8 cellular contexts compared by ENCODE assay signal in genomic region chr12:108856428-108857157, GRCh38. TPM values are rescaled to one million over a fixed set of nuclear protein-coding genes. Genes with fewer than 3 reads are reported as not detected.
DNase-seq lines count a peak whose midpoint lies in the region; ATAC-seq and TF ChIP-seq lines count a peak whose summit lies in the region.

No MANE protein-coding gene starts in this region.

- no peak for TF ChIP-seq POLR2A in uterus (IDR thresholded peaks at IDR 0.05)

- peak; percentile 73 for DNase-seq in RKO (ENCODE audit: low spot score)
- peak; percentile 48 for DNase-seq in activated gamma-delta T cell treated with Interleukin-2 at 50 U/mL for 16 hours
- peak; percentile 63 for DNase-seq in glomerular visceral epithelial cell (ENCODE audit: extremely low spot score)
- peak; percentile 52 to 65 for DNase-seq in uterus
- DNase-seq in cerebellar nuclear complex (lab: John Stamatoyannopoulos, UW): no peak

- no peaks in the 10 kb centered on the region for H3K27me3 ChIP-seq in parathyroid adenoma (ENCODE audit: control insufficient read depth, insufficient read depth, low read length)
- no peaks in the 10 kb centered on the region for H3K27me3 ChIP-seq in uterus

- H3K79me2 ChIP-seq in parathyroid adenoma: peaks cover 20% of the 10 kb centered on the region

- H2AFZ ChIP-seq in parathyroid adenoma: peak overlapping the region; percentile 45

- H3K9me3 ChIP-seq in parathyroid adenoma (ENCODE audit: control insufficient read depth, low read length): no peaks in the 10 kb centered on the region
- no peaks in the 10 kb centered on the region for H3K9me3 ChIP-seq in uterus

- H3K36me3 ChIP-seq in parathyroid adenoma (ENCODE audit: control insufficient read depth, insufficient read depth, low read length): no peaks in the 10 kb centered on the region
- no peaks in the 10 kb centered on the region for H3K36me3 ChIP-seq in uterus

- H3K9ac ChIP-seq in parathyroid adenoma: peak overlapping the region; percentile 42

- peak overlapping the region; percentile 79 for H3K4me3 ChIP-seq in parathyroid adenoma (ENCODE audit: low read depth, low read length)
- peak overlapping the region; percentile 53 to 87 for H3K4me3 ChIP-seq in uterus

- peak; percentile 11 for ATAC-seq in GM18858 (IDR thresholded peaks at IDR 0.05; ENCODE audit: unreplicated experiment)
- ATAC-seq in HG02852 (IDR thresholded peaks at IDR 0.05; ENCODE audit: unreplicated experiment): peak; percentile 24

- TF ChIP-seq CTCF in parathyroid adenoma (IDR thresholded peaks at IDR 0.05) (no peak), uterus (IDR thresholded peaks at IDR 0.05) (no peak)

- intact Hi-C loops in uterus (cut with DNase I; ENCODE audit: low total_unique reads): no loop called here

- H3K27ac ChIP-seq in parathyroid adenoma: peak overlapping the region; percentile 92
- H3K27ac ChIP-seq in uterus: peak overlapping the region; percentile 88 to 97

- peaks cover 23% of the 10 kb centered on the region for H3K4me1 ChIP-seq in parathyroid adenoma
- H3K4me1 ChIP-seq in uterus: peaks cover 6 to 10% of the 10 kb centered on the region in 2 donors

- H3K4me2 ChIP-seq in parathyroid adenoma (ENCODE audit: low read length): peak overlapping the region; percentile 99

RNA-seq across cellular contexts. Expression of gene SSH1, which starts 0.8 kb away (rescaled TPM):
- 10 to 100 TPM in 2 of 4 donors, 1 to 10 TPM in 2; 8.7 to 55.4 (median 10.7) TPM for total RNA-seq in uterus

RNA-seq across cellular contexts. Expression of gene DAO, which starts 23.3 kb away (rescaled TPM):
- not detected for total RNA-seq in uterus

Comparison
In these comparisons a context has a peak if more than half of its experiments do, and no peak if none do; other contexts are left out.
1. DNase-seq: peak in RKO (single experiment), activated gamma-delta T cell treated with Interleukin-2 at 50 U/mL for 16 hours (single experiment), glomerular visceral epithelial cell (single experiment) and uterus (2 of 2); none in cerebellar nuclear complex (0 of 2).